Comparison of ENCODE assay signal across 16 cellular contexts in the genomic region with DNA sequence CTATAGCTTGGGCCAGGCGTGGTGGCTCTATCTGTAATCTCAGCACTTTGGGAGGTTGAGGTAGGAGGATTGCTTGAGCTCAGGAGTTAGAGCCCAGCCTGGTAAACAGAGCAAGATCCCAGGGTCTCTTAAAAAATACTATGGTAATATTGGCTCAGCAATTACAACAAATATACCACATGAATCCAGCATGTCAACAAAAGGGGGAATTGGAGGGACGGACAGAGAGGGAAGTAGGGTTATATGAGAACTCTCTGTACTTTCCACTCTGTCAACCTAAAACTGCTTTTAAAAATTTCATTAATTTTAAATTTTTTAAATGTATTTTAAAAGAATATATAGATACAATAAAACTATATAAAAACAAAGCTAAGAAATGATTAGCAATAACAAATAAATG. TPM values are rescaled to one million over a fixed set of nuclear protein-coding genes. Genes with fewer than 3 reads are reported as not detected.
DNase-seq lines count a peak whose midpoint lies in the region; ATAC-seq and TF ChIP-seq lines count a peak whose summit lies in the region.
"Had no signal": no experiment of that assay in that cellular context is flagged by ENCODE, and none has a peak within 500 bp of the region (broad histone marks: within the 10 kb centered on the region; RNA-seq: fewer than 3 reads in every experiment).

No MANE protein-coding gene starts in this region.

- no peak overlapping the region for H3K4me3 ChIP-seq in A673 (ENCODE audit: low read depth, low read length, poor library complexity, severe bottlenecking)
- H3K4me3 ChIP-seq: A549, dorsolateral prefrontal cortex, upper lobe of left lung had no signal

- H3K27me3 Mint-ChIP-seq in T-helper 1 cell treated with Interleukin-12 subunit alpha and Interleukin-12 subunit beta and Interleukin-4 antibody, amounts not matched to agents 30 μg/mL and 1 μg/mL, for 36 hours (ENCODE audit: low read depth), result no peaks in the 10 kb centered on the region
- H3K27me3 Mint-ChIP-seq in activated T-helper 2 cell treated with anti-CD3 and anti-CD28 coated beads, Interferon-gamma antibody, Interleukin-2, Interleukin-4, amounts not matched to agents 10 μg/mL and 5 μg/mL and 100 μg/mL, durations not matched to agents 14 hours and 24 hours and 36 hours (ENCODE audit: low read depth), result no peaks in the 10 kb centered on the region
- no peaks in the 10 kb centered on the region for H3K27me3 Mint-ChIP-seq in natural killer cell treated with Interleukin-12 subunit alpha and Interleukin-12 subunit beta and Interleukin-15 and Interleukin-18, amount 100 ng/mL, for 72 hours

- peaks cover 3% of the 10 kb centered on the region for H3K9me3 Mint-ChIP-seq in T-helper 1 cell treated with Interleukin-12 subunit alpha and Interleukin-12 subunit beta and Interleukin-4 antibody, amounts not matched to agents 30 μg/mL and 1 μg/mL, for 36 hours
- H3K9me3 Mint-ChIP-seq in activated T-helper 2 cell treated with anti-CD3 and anti-CD28 coated beads, Interferon-gamma antibody, Interleukin-2, Interleukin-4, amounts not matched to agents 10 μg/mL and 5 μg/mL and 100 μg/mL, durations not matched to agents 14 hours and 24 hours and 36 hours, result peaks cover 2% of the 10 kb centered on the region
- H3K9me3 Mint-ChIP-seq in natural killer cell treated with Interleukin-12 subunit alpha and Interleukin-12 subunit beta and Interleukin-15 and Interleukin-18, amount 100 ng/mL, for 72 hours, result no peaks in the 10 kb centered on the region

- TF ChIP-seq CTCF in A673 (conservative IDR thresholded peaks at IDR 0.05; ENCODE audit: low read depth, low read length) (no peak), omental fat pad (IDR thresholded peaks at IDR 0.05) (no peak)

- H3K4me3 Mint-ChIP-seq in T-helper 1 cell treated with Interleukin-12 subunit alpha and Interleukin-12 subunit beta and Interleukin-4 antibody, amounts not matched to agents 30 μg/mL and 1 μg/mL, for 36 hours, result peak overlapping the region; percentile 80
- H3K4me3 Mint-ChIP-seq in activated T-helper 2 cell treated with anti-CD3 and anti-CD28 coated beads, Interferon-gamma antibody, Interleukin-2, Interleukin-4, amounts not matched to agents 10 μg/mL and 5 μg/mL and 100 μg/mL, durations not matched to agents 14 hours and 24 hours and 36 hours (ENCODE audit: low read depth), result peak overlapping the region; percentile 68
- peak overlapping the region; percentile 84 for H3K4me3 Mint-ChIP-seq in natural killer cell treated with Interleukin-12 subunit alpha and Interleukin-12 subunit beta and Interleukin-15 and Interleukin-18, amount 100 ng/mL, for 72 hours
- H3K4me3 Mint-ChIP-seq: brain had no signal

- H3K9me3 ChIP-seq in KOPT-K1 (ENCODE audit: insufficient read depth, low read length, poor library complexity, severe bottlenecking) (peaks cover 7% of the 10 kb centered on the region), A673 (ENCODE audit: low read depth, low read length, poor library complexity, severe bottlenecking) (no peaks in the 10 kb centered on the region)

- H3K4me1 ChIP-seq in A673 (ENCODE audit: insufficient read depth, low read length, poor library complexity, severe bottlenecking), result no peaks in the 10 kb centered on the region
- H3K4me1 ChIP-seq: A549 had no signal

- POLR2A ChIA-PET in A673 (lab: Charles Lee; ENCODE audit: low non-redundant PET), result no interaction called here

- intact Hi-C loops in activated T-helper 2 cell treated with anti-CD3 and anti-CD28 coated beads, Interferon-gamma antibody, Interleukin-2, Interleukin-4, amounts not matched to agents 10 μg/mL and 5 μg/mL and 100 μg/mL, durations not matched to agents 14 hours and 24 hours and 36 hours (cut with micrococcal nuclease), result loop anchor here (1.0 to 10.0 kb wide), 4 partner anchors 26 to 764 kb away; a partner anchor contains a TSS
- intact Hi-C loops in A673 (cut with micrococcal nuclease; ENCODE audit: unreplicated experiment), result no loop called here

- peak overlapping the region; percentile 88 for H3K27ac ChIP-seq in KOPT-K1 (ENCODE audit: low read depth, low read length, poor library complexity, severe bottlenecking)
- H3K27ac ChIP-seq in A673 (ENCODE audit: low read depth, low read length, poor library complexity, severe bottlenecking), result no peak overlapping the region
- H3K27ac ChIP-seq: A549, VCaP had no signal

- H3K4me1 Mint-ChIP-seq in T-helper 1 cell treated with Interleukin-12 subunit alpha and Interleukin-12 subunit beta and Interleukin-4 antibody, amounts not matched to agents 30 μg/mL and 1 μg/mL, for 36 hours (ENCODE audit: low read depth), result peaks cover 42% of the 10 kb centered on the region
- peaks cover 43% of the 10 kb centered on the region for H3K4me1 Mint-ChIP-seq in activated T-helper 2 cell treated with anti-CD3 and anti-CD28 coated beads, Interferon-gamma antibody, Interleukin-2, Interleukin-4, amounts not matched to agents 10 μg/mL and 5 μg/mL and 100 μg/mL, durations not matched to agents 14 hours and 24 hours and 36 hours (ENCODE audit: low read depth)
- peaks cover 36 to 51% of the 10 kb centered on the region in 2 donors for H3K4me1 Mint-ChIP-seq in natural killer cell treated with Interleukin-12 subunit alpha and Interleukin-12 subunit beta and Interleukin-15 and Interleukin-18, amount 100 ng/mL, for 72 hours (ENCODE audit: low read depth in 2 of 2)
- H3K4me1 Mint-ChIP-seq: brain had no signal

- H3K36me3 ChIP-seq in KOPT-K1 (ENCODE audit: insufficient read depth, low read length), result peaks cover 6% of the 10 kb centered on the region; the same call in 1 of the 2 replicates
- H3K36me3 ChIP-seq in A673 (ENCODE audit: insufficient read depth, low read length, poor library complexity, severe bottlenecking), result no peaks in the 10 kb centered on the region
- H3K36me3 ChIP-seq: upper lobe of left lung had no signal

- no peaks in the 10 kb centered on the region for H3K27me3 ChIP-seq in A673 (replicated peaks; ENCODE audit: insufficient read depth, low read depth, low read length, poor library complexity)
- H3K27me3 ChIP-seq: dorsolateral prefrontal cortex, upper lobe of left lung had no signal

- CTCF ChIA-PET in A673 (lab: Charles Lee), result no interaction called here

- no TSS peak for BruUV-seq in A673 (replicated peaks; lab: Mats Ljungman, UMichigan)

- H3K27ac Mint-ChIP-seq in T-helper 1 cell treated with Interleukin-12 subunit alpha and Interleukin-12 subunit beta and Interleukin-4 antibody, amounts not matched to agents 30 μg/mL and 1 μg/mL, for 36 hours, result peak overlapping the region; percentile 94
- H3K27ac Mint-ChIP-seq in activated T-helper 2 cell treated with anti-CD3 and anti-CD28 coated beads, Interferon-gamma antibody, Interleukin-2, Interleukin-4, amounts not matched to agents 10 μg/mL and 5 μg/mL and 100 μg/mL, durations not matched to agents 14 hours and 24 hours and 36 hours, result peak overlapping the region; percentile 88
- H3K27ac Mint-ChIP-seq in natural killer cell treated with Interleukin-12 subunit alpha and Interleukin-12 subunit beta and Interleukin-15 and Interleukin-18, amount 100 ng/mL, for 72 hours, result peak overlapping the region; percentile 90 to 96

- no peak for DNase-seq in T-helper 1 cell
- no peak for DNase-seq in activated T-helper 2 cell treated with anti-CD3 and anti-CD28 coated beads, Interferon-gamma antibody, Interleukin-2, Interleukin-4, amounts not matched to agents 10 μg/mL and 5 μg/mL and 100 μg/mL, durations not matched to agents 14 hours and 24 hours and 36 hours (ENCODE audit: low spot score)
- no peak for DNase-seq in natural killer cell treated with Interleukin-12 subunit alpha and Interleukin-12 subunit beta and Interleukin-15 and Interleukin-18, amount 100 ng/mL, for 72 hours (ENCODE audit: low spot score)
- DNase-seq in A673 (ENCODE audit: low spot score), result no peak
- no peak for DNase-seq in middle frontal gyrus (ENCODE audit: extremely low spot score, low spot score)
- no peak for DNase-seq in omental fat pad (ENCODE audit: low spot score)
- DNase-seq: COR-L47, dorsolateral prefrontal cortex, hippocampal formation, MM.1S, upper lobe of left lung had no signal

- H3K36me3 Mint-ChIP-seq in T-helper 1 cell treated with Interleukin-12 subunit alpha and Interleukin-12 subunit beta and Interleukin-4 antibody, amounts not matched to agents 30 μg/mL and 1 μg/mL, for 36 hours (ENCODE audit: low read depth), result peaks cover 8% of the 10 kb centered on the region
- peaks cover 10% of the 10 kb centered on the region for H3K36me3 Mint-ChIP-seq in activated T-helper 2 cell treated with anti-CD3 and anti-CD28 coated beads, Interferon-gamma antibody, Interleukin-2, Interleukin-4, amounts not matched to agents 10 μg/mL and 5 μg/mL and 100 μg/mL, durations not matched to agents 14 hours and 24 hours and 36 hours (ENCODE audit: low read depth)
- H3K36me3 Mint-ChIP-seq in natural killer cell treated with Interleukin-12 subunit alpha and Interleukin-12 subunit beta and Interleukin-15 and Interleukin-18, amount 100 ng/mL, for 72 hours, result no peaks in the 10 kb centered on the region
- H3K36me3 Mint-ChIP-seq: brain had no signal

- no peak for ATAC-seq in natural killer cell treated with Interleukin-12 subunit alpha and Interleukin-12 subunit beta and Interleukin-15 and Interleukin-18, amount 100 ng/mL, for 72 hours
- ATAC-seq in omental fat pad (ENCODE audit: low FRiP score), result no peak
- ATAC-seq: A549 had no signal

RNA-seq across cellular contexts. Expression of a gene that starts 13.1 kb away (rescaled TPM):
- 89.5 and 91.0 TPM in 2 replicates for total RNA-seq in activated T-helper 2 cell treated with anti-CD3 and anti-CD28 coated beads, Interferon-gamma antibody, Interleukin-2, Interleukin-4, amounts not matched to agents 10 μg/mL and 5 μg/mL and 100 μg/mL, durations not matched to agents 14 hours and 24 hours and 36 hours
- total RNA-seq in natural killer cell treated with Interleukin-12 subunit alpha and Interleukin-12 subunit beta and Interleukin-15 and Interleukin-18, amount 100 ng/mL, for 72 hours, result 100 to 1,000 TPM in 1 of 2 donors, 10 to 100 TPM in 1; 78.2 to 120 TPM
- total RNA-seq in A673 (2021), result 25.5 and 26.6 TPM in 2 replicates
- 10 to 100 TPM; 30.1 to 59.3 (median 35.7) TPM for total RNA-seq in omental fat pad
